Comparison of ENCODE assay signal across 14 cellular contexts in the genomic region with DNA sequence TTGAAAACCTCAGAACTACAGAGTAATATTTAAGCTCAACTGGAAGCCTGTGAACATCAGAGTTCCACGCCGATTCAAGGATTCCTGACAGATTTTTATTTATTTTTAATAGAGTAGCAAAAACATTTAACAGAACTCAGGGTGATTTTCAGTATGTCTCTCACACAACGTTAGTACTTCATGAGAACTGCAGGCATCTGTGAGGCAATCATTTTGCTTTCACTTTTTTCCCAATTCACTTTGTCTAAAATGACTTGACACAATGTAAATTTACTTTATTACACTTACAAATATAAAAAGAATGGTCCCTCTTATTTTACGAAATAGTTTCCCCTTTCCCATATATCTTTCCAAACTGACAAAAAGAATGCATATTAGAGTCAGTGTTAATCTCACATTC.
DNase-seq lines count a peak whose midpoint lies in the region.
"Had no signal": no experiment of that assay in that cellular context is flagged by ENCODE, and none has a peak within 500 bp of the region (broad histone marks: within the 10 kb centered on the region; RNA-seq: fewer than 3 reads in every experiment).

No MANE protein-coding gene starts in this region.

- H2AFZ ChIP-seq in neuronal stem cell (ENCODE audit: low read length) = no peak overlapping the region

- no peaks in the 10 kb centered on the region for H3K4me1 ChIP-seq in SJSA1 (replicated peaks)
- no peaks in the 10 kb centered on the region for H3K4me1 ChIP-seq in skeletal muscle satellite cell (ENCODE audit: control insufficient read depth, insufficient read depth, low read length)
- no peaks in the 10 kb centered on the region for H3K4me1 ChIP-seq in neuronal stem cell (ENCODE audit: control insufficient read depth in 2 of 2, insufficient read depth in 1 of 2, low read depth in 1 of 2, low read length in 2 of 2)
- H3K4me1 ChIP-seq: BE2C had no signal

- no peak overlapping the region for H2BK5ac ChIP-seq in neuronal stem cell (ENCODE audit: low read length)

- no peak overlapping the region for H3K4me2 ChIP-seq in skeletal muscle satellite cell (ENCODE audit: low read length)
- no peak overlapping the region for H3K4me2 ChIP-seq in neuronal stem cell (ENCODE audit: insufficient read depth, low read length, poor library complexity, severe bottlenecking)

- H3K9ac ChIP-seq in skeletal muscle satellite cell (ENCODE audit: low read depth, low read length) (peak overlapping the region; percentile 13), neuronal stem cell (ENCODE audit: low read depth, low read length, poor library complexity) (no peak overlapping the region)

- no peaks in the 10 kb centered on the region for H3K79me1 ChIP-seq in neuronal stem cell (ENCODE audit: low read depth, low read length)

- H3K18ac ChIP-seq in neuronal stem cell (ENCODE audit: low read length) = no peak overlapping the region

- H3K9me3 ChIP-seq in SJSA1 (replicated peaks) = no peaks in the 10 kb centered on the region; the same call in 1 of the 2 replicates
- no peaks in the 10 kb centered on the region for H3K9me3 ChIP-seq in skeletal muscle satellite cell (replicated peaks; ENCODE audit: low read length)
- H3K9me3 ChIP-seq in neuronal stem cell (replicated peaks in 1 of 2; ENCODE audit: control insufficient read depth in 2 of 2, insufficient read depth in 1 of 2, low read depth in 1 of 2, low read length in 2 of 2) = peaks cover 0 to 6% of the 10 kb centered on the region in 2 donors
- H3K9me3 ChIP-seq: BE2C, HAP-1 had no signal

- no peak overlapping the region for H2AK5ac ChIP-seq in neuronal stem cell (ENCODE audit: low read depth, low read length)

- H3K4me3 ChIP-seq in SJSA1 (no peak overlapping the region), skeletal muscle satellite cell (ENCODE audit: low read length) (no peak overlapping the region), neuronal stem cell (ENCODE audit: low read length in 2 of 2) (no peak overlapping the region)
- H3K4me3 ChIP-seq: HAP-1 had no signal

- no peak overlapping the region for H4K91ac ChIP-seq in neuronal stem cell (ENCODE audit: low read depth, low read length, poor library complexity)

- peak; percentile 20 for DNase-seq in LHCN-M2 (ENCODE audit: low read depth)
- DNase-seq in SJSA1 (ENCODE audit: low read depth in 1 of 2, low spot score in 2 of 2) = peak in 1 of 2 experiments; percentile 30
- peak; percentile 51 for DNase-seq in fibroblast of peridontal ligament (ENCODE audit: extremely low read depth)
- no peak for DNase-seq in effector CD4-positive, alpha-beta T cell
- no peak for DNase-seq in middle frontal gyrus (ENCODE audit: extremely low spot score, low spot score)
- DNase-seq in neuronal stem cell (ENCODE audit: low spot score) = no peak
- DNase-seq: BE2C; CD4-positive, alpha-beta T cell; NCI-H187; NCI-H446; NCI-H69; NK-92 treated with Interleukin-12 subunit alpha and Interleukin-12 subunit beta, amount 100 ng/mL, for 24 hours had no signal

- H3K4ac ChIP-seq in neuronal stem cell (ENCODE audit: low read length) = no peak overlapping the region

- WGBS in neuronal stem cell (ENCODE audit: extremely low coverage in 2 of 2, insufficient read length in 2 of 2, insufficient replicate concordance in 1 of 2), 2 donors = no CpG with 5 or more reads among the region's 4 CpGs

- H2BK15ac ChIP-seq in neuronal stem cell (ENCODE audit: low read length) = no peak overlapping the region

- H3K27ac ChIP-seq in SJSA1 = peak overlapping the region; percentile 58
- no peak overlapping the region for H3K27ac ChIP-seq in neuronal stem cell (replicated peaks; ENCODE audit: low read length)

- no peak overlapping the region for H3K14ac ChIP-seq in neuronal stem cell (ENCODE audit: low read length)

- no peak overlapping the region for H4K8ac ChIP-seq in neuronal stem cell (ENCODE audit: low read depth, low read length)

- no peak overlapping the region for H2BK120ac ChIP-seq in neuronal stem cell (ENCODE audit: low read depth, low read length)

- no peak overlapping the region for H2BK12ac ChIP-seq in neuronal stem cell (ENCODE audit: low read length)

- no peak overlapping the region for H3K23ac ChIP-seq in neuronal stem cell (ENCODE audit: low read depth, low read length, poor library complexity)

- no peaks in the 10 kb centered on the region for H3K36me3 ChIP-seq in SJSA1
- H3K36me3 ChIP-seq in skeletal muscle satellite cell (ENCODE audit: insufficient read depth, low read length) = no peaks in the 10 kb centered on the region
- no peaks in the 10 kb centered on the region for H3K36me3 ChIP-seq in neuronal stem cell (replicated peaks in 1 of 2; ENCODE audit: control insufficient read depth in 2 of 2, insufficient read depth in 2 of 2, low read length in 2 of 2)
- H3K36me3 ChIP-seq: BE2C, HAP-1 had no signal

- H3K27me3 ChIP-seq in SJSA1 (replicated peaks) = no peaks in the 10 kb centered on the region
- no peaks in the 10 kb centered on the region for H3K27me3 ChIP-seq in skeletal muscle satellite cell (ENCODE audit: control insufficient read depth, insufficient read depth, low read length)
- no peaks in the 10 kb centered on the region for H3K27me3 ChIP-seq in neuronal stem cell (ENCODE audit: control insufficient read depth in 3 of 3, insufficient read depth in 3 of 3, low read depth in 1 of 3, low read length in 3 of 3)
- H3K27me3 ChIP-seq: BE2C had no signal

Comparison
In these comparisons a context has a peak if more than half of its experiments do, and no peak if none do; other contexts are left out.
1. DNase-seq: peak in LHCN-M2 (single experiment) and fibroblast of peridontal ligament (single experiment); none in effector CD4-positive, alpha-beta T cell (single experiment), middle frontal gyrus (single experiment) and neuronal stem cell (single experiment).